ENCODE assay signal across 8 cellular contexts in genomic region chr19:16584825-16585801, GRCh38. TPM values are rescaled to one million over a fixed set of nuclear protein-coding genes. Genes with fewer than 3 reads are reported as not detected.
DNase-seq lines count a peak whose midpoint lies in the region; ATAC-seq lines count a peak whose summit lies in the region.

No MANE protein-coding gene starts in this region.

- peaks cover 6% of the 10 kb centered on the region for H3K36me3 Mint-ChIP-seq in activated CD4-positive, alpha-beta T cell treated with anti-CD3 and anti-CD28 coated beads for 36 hours (ENCODE audit: low read depth)
- peaks cover 4% of the 10 kb centered on the region for H3K36me3 Mint-ChIP-seq in T-helper 2 cell treated with Interferon-gamma antibody and Interleukin-4, amounts not matched to agents 5 μg/mL and 100 μg/mL, for 36 hours (ENCODE audit: low read depth)

- no peak for ATAC-seq in activated CD4-positive, alpha-beta T cell treated with anti-CD3 and anti-CD28 coated beads for 36 hours
- no peak for ATAC-seq in right cardiac atrium

- peaks cover 78% of the 10 kb centered on the region for H3K4me1 Mint-ChIP-seq in activated CD4-positive, alpha-beta T cell treated with anti-CD3 and anti-CD28 coated beads for 36 hours
- H3K4me1 Mint-ChIP-seq in T-helper 2 cell treated with Interferon-gamma antibody and Interleukin-4, amounts not matched to agents 5 μg/mL and 100 μg/mL, for 36 hours (ENCODE audit: low read depth): peaks cover 65% of the 10 kb centered on the region

- WGBS in right cardiac atrium: 71% methylated on average over 15 of the region's 15 CpGs

- H3K4me3 ChIP-seq in right cardiac atrium (ENCODE audit: low read length): no peak overlapping the region

- CTCF ChIA-PET in activated CD4-positive, alpha-beta T cell treated with anti-CD3 and anti-CD28 coated beads for 36 hours (lab: Charles Lee): interaction anchor here (0.6 to 1.9 kb wide), 5 partner anchors 11 to 496 kb away, joined by 3 to 9 read pairs (median 4); no protein-coding TSS in a partner anchor

- peak overlapping the region; percentile 24 for H3K27ac ChIP-seq in right cardiac atrium (ENCODE audit: low read length)
- peak overlapping the region; percentile 58 for H3K27ac ChIP-seq in substantia nigra (ENCODE audit: low read depth, low read length, poor library complexity, severe bottlenecking)

- DNase-seq in activated CD4-positive, alpha-beta T cell treated with anti-CD3 and anti-CD28 coated beads for 36 hours: peak; percentile 28
- DNase-seq in activated CD4-positive, alpha-beta T cell treated with anti-CD3 and anti-CD28 coated beads, Interleukin-2, amount 50 U/mL, for 1 hour: no peak
- DNase-seq in T-helper 2 cell treated with Interferon-gamma antibody and Interleukin-4, amounts not matched to agents 5 μg/mL and 100 μg/mL, for 36 hours (ENCODE audit: low spot score): no peak
- peak in 1 of 3 donors; percentile 50 for DNase-seq in right cardiac atrium
- no peak for DNase-seq in substantia nigra (lab: John Stamatoyannopoulos, UW)
- no peak for DNase-seq in NK-92 (lab: John Stamatoyannopoulos, UW; ENCODE audit: unreplicated experiment)
- DNase-seq in glomerular visceral epithelial cell (ENCODE audit: extremely low spot score): no peak
- no peak for DNase-seq in stimulated activated CD4-positive, alpha-beta T cell treated with anti-CD3 and anti-CD28 coated beads, Interleukin-4, amount 100 ng/mL, for 1 hour

- POLR2A ChIA-PET in activated CD4-positive, alpha-beta T cell treated with anti-CD3 and anti-CD28 coated beads for 36 hours (lab: Charles Lee): interaction anchor here (0.8 to 2.6 kb wide), 5 partner anchors 11 to 43 kb away, joined by 4 to 28 read pairs (median 5); partner anchors contain the start of genes CHERP and MED26

- no peaks in the 10 kb centered on the region for H3K9me3 Mint-ChIP-seq in activated CD4-positive, alpha-beta T cell treated with anti-CD3 and anti-CD28 coated beads for 36 hours (ENCODE audit: low read depth)
- no peaks in the 10 kb centered on the region for H3K9me3 Mint-ChIP-seq in T-helper 2 cell treated with Interferon-gamma antibody and Interleukin-4, amounts not matched to agents 5 μg/mL and 100 μg/mL, for 36 hours

- peaks cover 51% of the 10 kb centered on the region for H3K4me1 ChIP-seq in right cardiac atrium (ENCODE audit: control insufficient read depth, insufficient read depth, low read length)

- H3K4me3 Mint-ChIP-seq in activated CD4-positive, alpha-beta T cell treated with anti-CD3 and anti-CD28 coated beads for 36 hours: peak overlapping the region; percentile 79
- peak overlapping the region; percentile 87 for H3K4me3 Mint-ChIP-seq in T-helper 2 cell treated with Interferon-gamma antibody and Interleukin-4, amounts not matched to agents 5 μg/mL and 100 μg/mL, for 36 hours

- no peaks in the 10 kb centered on the region for H3K9me3 ChIP-seq in right cardiac atrium (ENCODE audit: control insufficient read depth, low read length)

- H3K27ac Mint-ChIP-seq in activated CD4-positive, alpha-beta T cell treated with anti-CD3 and anti-CD28 coated beads for 36 hours: peak overlapping the region; percentile 95
- H3K27ac Mint-ChIP-seq in T-helper 2 cell treated with Interferon-gamma antibody and Interleukin-4, amounts not matched to agents 5 μg/mL and 100 μg/mL, for 36 hours: peak overlapping the region; percentile 88

- intact Hi-C loops in activated CD4-positive, alpha-beta T cell treated with anti-CD3 and anti-CD28 coated beads for 36 hours (cut with DNase I, micrococcal nuclease): loop anchor here (1.0 to 10.0 kb wide), 9 partner anchors 13 to 508 kb away; partner anchors contain the start of genes HAUS8 (in 2 of the 2), MED26 (in 2 of the 2), MYO9B (in 2 of the 2) and SLC35E1 (in 2 of the 2)
- intact Hi-C loops in right cardiac atrium (cut with DNase I): no loop called here

- H3K27me3 Mint-ChIP-seq in activated CD4-positive, alpha-beta T cell treated with anti-CD3 and anti-CD28 coated beads for 36 hours: no peaks in the 10 kb centered on the region
- H3K27me3 Mint-ChIP-seq in T-helper 2 cell treated with Interferon-gamma antibody and Interleukin-4, amounts not matched to agents 5 μg/mL and 100 μg/mL, for 36 hours (ENCODE audit: low read depth): no peaks in the 10 kb centered on the region

- no peaks in the 10 kb centered on the region for H3K27me3 ChIP-seq in right cardiac atrium (ENCODE audit: control insufficient read depth, insufficient read depth)

RNA-seq across cellular contexts. Expression of gene SLC35E1, which starts 12.9 kb away (rescaled TPM):
- 10 to 100 TPM; 51.5 to 72.1 TPM for total RNA-seq in activated CD4-positive, alpha-beta T cell treated with anti-CD3 and anti-CD28 coated beads for 36 hours
- total RNA-seq in right cardiac atrium: 10 to 100 TPM; 21.0 to 26.6 (median 25.8) TPM
- polyA plus RNA-seq in right cardiac atrium: 21.3 TPM

RNA-seq across cellular contexts. Expression of gene CHERP, which starts 42.9 kb away (rescaled TPM):
- total RNA-seq in activated CD4-positive, alpha-beta T cell treated with anti-CD3 and anti-CD28 coated beads for 36 hours: 10 to 100 TPM; 57.9 to 64.8 TPM
- total RNA-seq in right cardiac atrium: 10 to 100 TPM; 20.7 to 25.8 (median 20.9) TPM
- polyA plus RNA-seq in right cardiac atrium: 15.6 TPM

RNA-seq across cellular contexts. Expression of gene MED26, which starts 42.9 kb away (rescaled TPM):
- total RNA-seq in activated CD4-positive, alpha-beta T cell treated with anti-CD3 and anti-CD28 coated beads for 36 hours: 10 to 100 TPM; 13.6 to 14.5 TPM
- 1 to 10 TPM; 5.3 to 6.1 (median 5.6) TPM for total RNA-seq in right cardiac atrium
- polyA plus RNA-seq in right cardiac atrium: 4.5 TPM

Comparison
In these comparisons a context has a peak if more than half of its experiments do, and no peak if none do; other contexts are left out.
1. intact Hi-C loops: an anchor here in activated CD4-positive, alpha-beta T cell treated with anti-CD3 and anti-CD28 coated beads for 36 hours (1.0 to 10.0 kb wide); none called in right cardiac atrium.